In the genomic region with DNA sequence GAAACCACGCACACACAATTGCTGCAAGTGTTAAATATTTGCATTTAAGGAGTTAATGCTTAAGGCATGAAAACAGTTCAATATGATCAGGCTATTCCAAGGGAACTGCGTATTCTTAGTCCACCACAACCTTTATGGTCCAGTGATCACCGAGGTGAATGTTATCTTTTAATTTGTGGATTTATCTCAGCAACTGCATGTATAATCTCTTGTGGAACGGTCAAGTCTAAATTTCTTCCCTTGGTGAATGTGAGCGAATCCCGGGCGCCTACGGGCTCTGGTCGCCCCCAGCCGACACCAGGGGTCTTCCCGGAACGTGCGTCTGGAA, we compare ENCODE assay signal across 8 cellular contexts.
DNase-seq lines count a peak whose midpoint lies in the region; ATAC-seq lines count a peak whose summit lies in the region.

No MANE protein-coding gene starts in this region.

- no peaks in the 10 kb centered on the region for H3K36me3 Mint-ChIP-seq in T-helper 1 cell treated with Interleukin-12 subunit alpha and Interleukin-12 subunit beta and Interleukin-4 antibody, amounts not matched to agents 30 μg/mL and 1 μg/mL, for 36 hours (ENCODE audit: low read depth)
- H3K36me3 Mint-ChIP-seq in activated naive CD8-positive, alpha-beta T cell treated with anti-CD3 and anti-CD28 coated beads, Interleukin-2, amount 50 U/mL, for 24 hours (ENCODE audit: low read depth), result no peaks in the 10 kb centered on the region

- peak overlapping the region; percentile 70 for H3K27ac ChIP-seq in layer of hippocampus (ENCODE audit: low read depth, low read length)

- peaks cover 6% of the 10 kb centered on the region for H3K27me3 Mint-ChIP-seq in T-helper 1 cell treated with Interleukin-12 subunit alpha and Interleukin-12 subunit beta and Interleukin-4 antibody, amounts not matched to agents 30 μg/mL and 1 μg/mL, for 36 hours (ENCODE audit: low read depth)
- peaks cover 6% of the 10 kb centered on the region for H3K27me3 Mint-ChIP-seq in activated naive CD8-positive, alpha-beta T cell treated with anti-CD3 and anti-CD28 coated beads, Interleukin-2, amount 50 U/mL, for 24 hours

- DNase-seq in T-helper 1 cell (no peak), superior temporal gyrus (ENCODE audit: extremely low spot score) (peak; percentile 33), NK-92 (lab: John Stamatoyannopoulos, UW; ENCODE audit: unreplicated experiment) (no peak)
- DNase-seq in activated naive CD8-positive, alpha-beta T cell treated with anti-CD3 and anti-CD28 coated beads, Interleukin-2, amount 50 U/mL, for 24 hours, result no peak
- DNase-seq in stimulated activated CD4-positive, alpha-beta T cell treated with anti-CD3 and anti-CD28 coated beads, Interleukin-1b, Interleukin-23, amount 100 ng/mL, for 48 hours, result no peak
- no peak for DNase-seq in stimulated activated CD4-positive, alpha-beta T cell treated with anti-CD3 and anti-CD28 coated beads, Interleukin-2, amount 100 ng/mL, for 48 hours

- H3K4me1 Mint-ChIP-seq in T-helper 1 cell treated with Interleukin-12 subunit alpha and Interleukin-12 subunit beta and Interleukin-4 antibody, amounts not matched to agents 30 μg/mL and 1 μg/mL, for 36 hours (ENCODE audit: low read depth), result peaks cover 5% of the 10 kb centered on the region
- peaks cover 11% of the 10 kb centered on the region for H3K4me1 Mint-ChIP-seq in activated naive CD8-positive, alpha-beta T cell treated with anti-CD3 and anti-CD28 coated beads, Interleukin-2, amount 50 U/mL, for 24 hours

- no peaks in the 10 kb centered on the region for H3K9me3 Mint-ChIP-seq in T-helper 1 cell treated with Interleukin-12 subunit alpha and Interleukin-12 subunit beta and Interleukin-4 antibody, amounts not matched to agents 30 μg/mL and 1 μg/mL, for 36 hours
- no peaks in the 10 kb centered on the region for H3K9me3 Mint-ChIP-seq in activated naive CD8-positive, alpha-beta T cell treated with anti-CD3 and anti-CD28 coated beads, Interleukin-2, amount 50 U/mL, for 24 hours

- H3K4me3 Mint-ChIP-seq in T-helper 1 cell treated with Interleukin-12 subunit alpha and Interleukin-12 subunit beta and Interleukin-4 antibody, amounts not matched to agents 30 μg/mL and 1 μg/mL, for 36 hours, result peak overlapping the region; percentile 84
- H3K4me3 Mint-ChIP-seq in activated naive CD8-positive, alpha-beta T cell treated with anti-CD3 and anti-CD28 coated beads, Interleukin-2, amount 50 U/mL, for 24 hours, result peak overlapping the region; percentile 86

- ATAC-seq in activated naive CD8-positive, alpha-beta T cell treated with anti-CD3 and anti-CD28 coated beads, Interleukin-2, amount 50 U/mL, for 24 hours, result no peak

- H3K27me3 ChIP-seq in layer of hippocampus (ENCODE audit: control insufficient read depth, insufficient read depth, low read length), result no peaks in the 10 kb centered on the region

- peak overlapping the region; percentile 65 for H3K27ac Mint-ChIP-seq in T-helper 1 cell treated with Interleukin-12 subunit alpha and Interleukin-12 subunit beta and Interleukin-4 antibody, amounts not matched to agents 30 μg/mL and 1 μg/mL, for 36 hours
- H3K27ac Mint-ChIP-seq in activated naive CD8-positive, alpha-beta T cell treated with anti-CD3 and anti-CD28 coated beads, Interleukin-2, amount 50 U/mL, for 24 hours, result peak overlapping the region; percentile 88
